In genomic region chr7:44038961-44039558, GRCh38 we compare ENCODE assay signal across 8 cellular contexts. TPM values are rescaled to one million over a fixed set of nuclear protein-coding genes. Genes with fewer than 3 reads are reported as not detected.
DNase-seq lines count a peak whose midpoint lies in the region; ATAC-seq lines count a peak whose summit lies in the region.
"Not testable (repeated sequence)": the region's sequence is repeated elsewhere in the genome, so short reads cannot be mapped to it uniquely, and the experiment has no call there.

No MANE protein-coding gene starts in this region.

- CTCF ChIA-PET in activated CD4-positive, alpha-beta memory T cell treated with anti-CD3 and anti-CD28 coated beads for 36 hours (lab: Charles Lee), result not testable (repeated sequence)

- H3K36me3 Mint-ChIP-seq in activated CD4-positive, alpha-beta memory T cell treated with anti-CD3 and anti-CD28 coated beads for 36 hours, result not testable (repeated sequence)

- H3K27me3 Mint-ChIP-seq in activated CD4-positive, alpha-beta memory T cell treated with anti-CD3 and anti-CD28 coated beads for 36 hours, result not testable (repeated sequence)

- DNase-seq in AG08396 (ENCODE audit: low spot score) (peak; percentile 37), NCI-H69 (lab: John Stamatoyannopoulos, UW) (peak; percentile 98), left colon (peak; percentile 97 to 99)
- peak; percentile 92 for DNase-seq in activated CD4-positive, alpha-beta memory T cell treated with anti-CD3 and anti-CD28 coated beads for 36 hours
- DNase-seq in stimulated activated CD4-positive, alpha-beta T cell treated with anti-CD3 and anti-CD28 coated beads, Interleukin-1b, Interleukin-23, amount 100 ng/mL, for 1 hour (ENCODE audit: low read depth in 2 of 2), result peak; percentile 46 to 54

- POLR2A ChIA-PET in activated CD4-positive, alpha-beta memory T cell treated with anti-CD3 and anti-CD28 coated beads for 36 hours (lab: Charles Lee), result not testable (repeated sequence)

- ATAC-seq in GM19372 (IDR thresholded peaks at IDR 0.05; ENCODE audit: low read depth, unreplicated experiment), result peak; percentile 69
- ATAC-seq in HG03342 (IDR thresholded peaks at IDR 0.05; ENCODE audit: unreplicated experiment), result peak; percentile 58
- peak; percentile 74 for ATAC-seq in left colon

- H3K4me3 Mint-ChIP-seq in activated CD4-positive, alpha-beta memory T cell treated with anti-CD3 and anti-CD28 coated beads for 36 hours, result peak overlapping the region; percentile 60

- H3K9me3 Mint-ChIP-seq in activated CD4-positive, alpha-beta memory T cell treated with anti-CD3 and anti-CD28 coated beads for 36 hours, result not testable (repeated sequence)

- peak overlapping the region; percentile 65 for H3K27ac Mint-ChIP-seq in activated CD4-positive, alpha-beta memory T cell treated with anti-CD3 and anti-CD28 coated beads for 36 hours

- peaks cover 15% of the 10 kb centered on the region for H3K4me1 Mint-ChIP-seq in activated CD4-positive, alpha-beta memory T cell treated with anti-CD3 and anti-CD28 coated beads for 36 hours (ENCODE audit: low read depth)

- intact Hi-C loops in activated CD4-positive, alpha-beta memory T cell treated with anti-CD3 and anti-CD28 coated beads for 36 hours (cut with micrococcal nuclease); left colon (cut with DNase I, micrococcal nuclease): not testable (repeated sequence)

- H3K27ac ChIP-seq in cingulate gyrus (ENCODE audit: low read depth, low read length), result peak overlapping the region; percentile 90

RNA-seq across cellular contexts. Expression of gene DBNL, which starts 5.4 kb away (rescaled TPM):
- total RNA-seq in activated CD4-positive, alpha-beta memory T cell treated with anti-CD3 and anti-CD28 coated beads for 36 hours, result 100 to 1,000 TPM; 128 to 129 TPM
- total RNA-seq in left colon, result 10 to 100 TPM; 87.0 to 90.5 TPM

RNA-seq across cellular contexts. Expression of gene PGAM2, which starts 26.3 kb away (rescaled TPM):
- total RNA-seq in activated CD4-positive, alpha-beta memory T cell treated with anti-CD3 and anti-CD28 coated beads for 36 hours, result under 1 TPM; 0.26 to 0.27 TPM
- under 1 TPM; 0.58 to 0.64 TPM for total RNA-seq in left colon

RNA-seq across cellular contexts. Expression of gene SPDYE1, which starts 41.4 kb away (rescaled TPM):
- not detected for total RNA-seq in activated CD4-positive, alpha-beta memory T cell treated with anti-CD3 and anti-CD28 coated beads for 36 hours
- total RNA-seq in left colon, result not detected

RNA-seq across cellular contexts. Expression of gene POLM, which starts 43.3 kb away (rescaled TPM):
- total RNA-seq in activated CD4-positive, alpha-beta memory T cell treated with anti-CD3 and anti-CD28 coated beads for 36 hours, result 10 to 100 TPM; 32.5 to 32.7 TPM
- 10 to 100 TPM; 20.7 to 22.8 TPM for total RNA-seq in left colon

Comparison
In these comparisons a context has a peak if more than half of its experiments do, and no peak if none do; other contexts are left out.
1. Peak in every context shown above with its lines: DNase-seq, ATAC-seq and H3K27ac ChIP-seq.
2. DNase-seq: peak in every context shown above with its lines; median percentile 98 in NCI-H69; 98 in left colon; 92 in activated CD4-positive, alpha-beta memory T cell treated with anti-CD3 and anti-CD28 coated beads for 36 hours; 50 in stimulated activated CD4-positive, alpha-beta T cell treated with anti-CD3 and anti-CD28 coated beads, Interleukin-1b, Interleukin-23, amount 100 ng/mL, for 1 hour; 37 in AG08396.